In the genomic region with DNA sequence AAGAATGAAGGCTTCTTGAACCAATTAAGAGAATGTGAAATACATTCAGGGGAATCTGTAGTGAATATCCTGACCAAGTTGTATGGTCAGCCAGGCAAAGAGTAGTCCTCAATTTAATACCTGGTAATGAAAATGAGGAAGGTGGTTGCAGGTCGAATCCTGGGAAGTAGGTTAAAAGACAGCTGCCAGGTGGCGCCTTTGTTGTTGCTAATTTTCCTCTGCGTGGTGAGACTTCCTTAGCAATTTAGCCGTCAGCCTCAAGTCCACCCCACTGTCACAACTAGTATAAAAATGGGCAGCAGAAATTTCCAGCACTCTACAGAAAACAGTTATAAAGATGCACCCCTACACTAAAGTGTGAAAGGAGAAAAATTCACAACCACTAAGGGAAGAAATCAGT, we compare ENCODE assay signal across 1 cellular context.
TF ChIP-seq lines count a peak whose summit lies in the region.

No MANE protein-coding gene starts in this region.

TF ChIP-seq in WTC11, 78 proteins besides CTCF, POLR2A, EP300 and RAD21 (continued from another document):
- TF ChIP-seq, protein P1, sequence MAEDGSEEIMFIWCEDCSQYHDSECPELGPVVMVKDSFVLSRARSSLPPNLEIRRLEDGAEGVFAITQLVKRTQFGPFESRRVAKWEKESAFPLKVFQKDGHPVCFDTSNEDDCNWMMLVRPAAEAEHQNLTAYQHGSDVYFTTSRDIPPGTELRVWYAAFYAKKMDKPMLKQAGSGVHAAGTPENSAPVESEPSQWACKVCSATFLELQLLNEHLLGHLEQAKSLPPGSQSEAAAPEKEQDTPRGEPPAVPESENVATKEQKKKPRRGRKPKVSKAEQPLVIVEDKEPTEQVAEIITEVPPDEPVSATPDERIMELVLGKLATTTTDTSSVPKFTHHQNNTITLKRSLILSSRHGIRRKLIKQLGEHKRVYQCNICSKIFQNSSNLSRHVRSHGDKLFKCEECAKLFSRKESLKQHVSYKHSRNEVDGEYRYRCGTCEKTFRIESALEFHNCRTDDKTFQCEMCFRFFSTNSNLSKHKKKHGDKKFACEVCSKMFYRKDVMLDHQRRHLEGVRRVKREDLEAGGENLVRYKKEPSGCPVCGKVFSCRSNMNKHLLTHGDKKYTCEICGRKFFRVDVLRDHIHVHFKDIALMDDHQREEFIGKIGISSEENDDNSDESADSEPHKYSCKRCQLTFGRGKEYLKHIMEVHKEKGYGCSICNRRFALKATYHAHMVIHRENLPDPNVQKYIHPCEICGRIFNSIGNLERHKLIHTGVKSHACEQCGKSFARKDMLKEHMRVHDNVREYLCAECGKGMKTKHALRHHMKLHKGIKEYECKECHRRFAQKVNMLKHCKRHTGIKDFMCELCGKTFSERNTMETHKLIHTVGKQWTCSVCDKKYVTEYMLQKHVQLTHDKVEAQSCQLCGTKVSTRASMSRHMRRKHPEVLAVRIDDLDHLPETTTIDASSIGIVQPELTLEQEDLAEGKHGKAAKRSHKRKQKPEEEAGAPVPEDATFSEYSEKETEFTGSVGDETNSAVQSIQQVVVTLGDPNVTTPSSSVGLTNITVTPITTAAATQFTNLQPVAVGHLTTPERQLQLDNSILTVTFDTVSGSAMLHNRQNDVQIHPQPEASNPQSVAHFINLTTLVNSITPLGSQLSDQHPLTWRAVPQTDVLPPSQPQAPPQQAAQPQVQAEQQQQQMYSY (CRISPR knock-in tag; IDR thresholded peaks at IDR 0.05) = no peak
